Comparison of ENCODE assay signal across 10 cellular contexts in genomic region chr6:148508401-148509151, GRCh38.
DNase-seq lines count a peak whose midpoint lies in the region; ATAC-seq and TF ChIP-seq lines count a peak whose summit lies in the region.
"Had no signal": no experiment of that assay in that cellular context is flagged by ENCODE, and none has a peak within 500 bp of the region (broad histone marks: within the 10 kb centered on the region; RNA-seq: fewer than 3 reads in every experiment).

No MANE protein-coding gene starts in this region.

- peak; percentile 22 for TF ChIP-seq CTCF in chondrocyte (IDR thresholded peaks at IDR 0.05)
- no peak for TF ChIP-seq CTCF in kidney epithelial cell (IDR thresholded peaks at IDR 0.05; ENCODE audit: insufficient read depth, low read length, poor library complexity, severe bottlenecking)
- no peak for TF ChIP-seq CTCF in stomach (IDR thresholded peaks at IDR 0.05)

- H3K27me3 ChIP-seq in HUES48 (ENCODE audit: control insufficient read depth, insufficient read depth, low read length): no peaks in the 10 kb centered on the region
- no peaks in the 10 kb centered on the region for H3K27me3 ChIP-seq in kidney epithelial cell (ENCODE audit: control insufficient read depth, insufficient read depth, low read length)
- H3K27me3 ChIP-seq in stomach: no peaks in the 10 kb centered on the region

- no peak for ATAC-seq in GM19023 (IDR thresholded peaks at IDR 0.05; ENCODE audit: unreplicated experiment)

- peak overlapping the region; percentile 67 for H3K27ac ChIP-seq in HUES48 (ENCODE audit: low read depth, low read length)
- H3K27ac ChIP-seq in stomach: peak overlapping the region; percentile 47 to 85 (median 79)

- intact Hi-C loops in stomach (cut with DNase I; ENCODE audit: low total_unique reads): no loop called here

- TF ChIP-seq POLR2A in stomach (IDR thresholded peaks at IDR 0.05): no peak

- H3K36me3 Mint-ChIP-seq in chondrocyte (ENCODE audit: low read depth): no peaks in the 10 kb centered on the region

- peak overlapping the region; percentile 78 for H3K4me3 Mint-ChIP-seq in chondrocyte (ENCODE audit: unreplicated experiment)
- H3K4me3 Mint-ChIP-seq: T-helper 1 cell treated with Interleukin-12 subunit alpha and Interleukin-12 subunit beta and Interleukin-4 antibody, amounts not matched to agents 30 μg/mL and 1 μg/mL, for 36 hours had no signal

- H3K9me3 Mint-ChIP-seq in chondrocyte (ENCODE audit: low read depth): no peaks in the 10 kb centered on the region
- H3K9me3 Mint-ChIP-seq: T-helper 1 cell treated with Interleukin-12 subunit alpha and Interleukin-12 subunit beta and Interleukin-4 antibody, amounts not matched to agents 30 μg/mL and 1 μg/mL, for 36 hours had no signal

- H3K9me3 ChIP-seq in HUES48 (ENCODE audit: control insufficient read depth, insufficient read depth, low read length) (no peaks in the 10 kb centered on the region), stomach (no peaks in the 10 kb centered on the region)

- no peak for DNase-seq in chondrocyte (ENCODE audit: low spot score)
- DNase-seq in kidney epithelial cell (ENCODE audit: low read depth): no peak
- no peak for DNase-seq in stomach
- no peak for DNase-seq in UCSD-AML1 (lab: John Stamatoyannopoulos, UW; ENCODE audit: unreplicated experiment)
- DNase-seq in NCI-H526 treated with DMSO at 0.1 percent for 48 hours (lab: John Stamatoyannopoulos, UW): no peak
- DNase-seq in NCI-H1105 (lab: John Stamatoyannopoulos, UW): no peak
- DNase-seq: effector CD4-positive, alpha-beta T cell had no signal

- peaks cover 66% of the 10 kb centered on the region for H3K4me1 Mint-ChIP-seq in chondrocyte (ENCODE audit: low read depth)

- no peak for TF ChIP-seq EP300 in stomach (IDR thresholded peaks at IDR 0.05)

- H3K36me3 ChIP-seq in HUES48 (ENCODE audit: control insufficient read depth, insufficient read depth, low read length) (no peaks in the 10 kb centered on the region), kidney epithelial cell (ENCODE audit: control insufficient read depth, insufficient read depth, low read length) (no peaks in the 10 kb centered on the region), stomach (no peaks in the 10 kb centered on the region)

- H3K4me1 ChIP-seq in HUES48 (ENCODE audit: control insufficient read depth, insufficient read depth, low read length) (peaks cover 28% of the 10 kb centered on the region), stomach (peaks cover 7 to 33% (median 19%) of the 10 kb centered on the region in 4 donors)

- H3K4me3 ChIP-seq in HUES48 (ENCODE audit: low read depth, low read length): peak overlapping the region; percentile 25; the same call in 1 of the 2 replicates
- H3K4me3 ChIP-seq in kidney epithelial cell (ENCODE audit: low read depth, low read length): peak overlapping the region; percentile 10
- H3K4me3 ChIP-seq in stomach: peak overlapping the region; percentile 36 to 43 (median 36)

- 52 to 75% (median 67%) methylated on average over 15 of the region's 15 CpGs for WGBS in stomach, 5 donors

- no peaks in the 10 kb centered on the region for H3K27me3 Mint-ChIP-seq in chondrocyte (ENCODE audit: low read depth)

- peak overlapping the region; percentile 97 for H3K27ac Mint-ChIP-seq in chondrocyte (ENCODE audit: unreplicated experiment)
- H3K27ac Mint-ChIP-seq: T-helper 1 cell treated with Interleukin-12 subunit alpha and Interleukin-12 subunit beta and Interleukin-4 antibody, amounts not matched to agents 30 μg/mL and 1 μg/mL, for 36 hours had no signal

- H3K9ac ChIP-seq in HUES48 (ENCODE audit: low read depth, low read length): no peak overlapping the region
